Comparison of ENCODE assay signal across 8 cellular contexts in the genomic region with DNA sequence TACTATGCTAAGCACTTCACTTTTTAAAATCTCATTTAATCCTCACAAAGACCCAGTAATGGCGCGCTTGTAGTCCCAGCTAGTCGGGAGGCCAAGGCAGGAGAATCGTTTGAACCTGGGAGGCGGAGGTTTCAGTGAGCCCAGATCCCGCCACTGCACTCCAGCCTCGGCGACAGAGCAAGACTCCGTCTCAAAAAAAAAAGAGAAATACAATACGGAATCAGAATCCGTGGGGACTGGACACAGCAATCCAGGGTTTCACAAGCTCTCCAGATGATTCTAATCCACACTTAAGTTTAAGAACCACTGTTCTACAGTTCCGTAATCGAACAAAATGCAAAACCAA. TPM values are rescaled to one million over a fixed set of nuclear protein-coding genes. Genes with fewer than 3 reads are reported as not detected.
DNase-seq lines count a peak whose midpoint lies in the region; ATAC-seq, FAIRE-seq and TF ChIP-seq lines count a peak whose summit lies in the region.

No MANE protein-coding gene starts in this region.

- H3K4me1 ChIP-seq in HEK293 (ENCODE audit: control insufficient read depth, insufficient read depth, low read length) (no peaks in the 10 kb centered on the region), small intestine (ENCODE audit: control insufficient read depth in 2 of 2, insufficient read depth in 1 of 2, low read depth in 1 of 2, low read length in 1 of 2) (no peaks in the 10 kb centered on the region)

- no peak for TF ChIP-seq CTCF in HEK293 (tag by site-specific recombination; IDR thresholded peaks at IDR 0.05)
- no peak for TF ChIP-seq CTCF in activated CD8-positive, alpha-beta T cell treated with anti-CD3 and anti-CD28 coated beads for 36 hours (IDR thresholded peaks at IDR 0.05)

- ATAC-seq in activated CD8-positive, alpha-beta T cell treated with anti-CD3 and anti-CD28 coated beads for 36 hours = no peak
- ATAC-seq in stimulated activated effector memory CD8-positive, alpha-beta T cell treated with anti-CD3 and anti-CD28 coated beads, Interleukin-12 subunit alpha, Interleukin-12 subunit beta, amount 100 ng/mL, for 72 hours = no peak

- CTCF ChIA-PET in HEK293 (lab: Yijun Ruan, JAX) = interaction anchor here (0.6 kb wide), 1 partner anchor 92 kb away, joined by 3 read pairs; no protein-coding TSS in a partner anchor
- CTCF ChIA-PET in activated CD8-positive, alpha-beta T cell treated with anti-CD3 and anti-CD28 coated beads for 36 hours (lab: Charles Lee) = interaction anchor here (1.0 to 2.3 kb wide), 4 partner anchors 25 to 166 kb away, joined by 3 to 7 read pairs (median 4); a partner anchor contains a TSS

- H3K27me3 ChIP-seq in small intestine (ENCODE audit: control insufficient read depth in 2 of 2, insufficient read depth in 2 of 2, low read length in 2 of 2) = no peaks in the 10 kb centered on the region

- no peaks in the 10 kb centered on the region for H3K9me3 ChIP-seq in HEK293 (ENCODE audit: control insufficient read depth, insufficient read depth, low read depth, low read length)
- H3K9me3 ChIP-seq in small intestine (ENCODE audit: control insufficient read depth, low read depth) = no peaks in the 10 kb centered on the region

- peak overlapping the region; percentile 92 for H3K4me3 Mint-ChIP-seq in activated CD8-positive, alpha-beta T cell treated with anti-CD3 and anti-CD28 coated beads for 36 hours
- H3K4me3 Mint-ChIP-seq in stimulated activated effector memory CD8-positive, alpha-beta T cell treated with anti-CD3 and anti-CD28 coated beads, Interleukin-12 subunit alpha, Interleukin-12 subunit beta, amount 100 ng/mL, for 72 hours = peak overlapping the region; percentile 84

- H3K36me3 ChIP-seq in HEK293 (ENCODE audit: control insufficient read depth in 2 of 2, insufficient read depth in 1 of 2, low read length in 2 of 2) (no peaks in the 10 kb centered on the region), small intestine (ENCODE audit: control insufficient read depth in 2 of 2, insufficient read depth in 2 of 2, low read length in 2 of 2) (no peaks in the 10 kb centered on the region)

- intact Hi-C loops in activated CD8-positive, alpha-beta T cell treated with anti-CD3 and anti-CD28 coated beads for 36 hours (cut with micrococcal nuclease) = no loop called here

- H3K27ac ChIP-seq in HEK293 (ENCODE audit: extremely low read depth, low read depth, low read length) = no peak overlapping the region
- H3K27ac ChIP-seq in small intestine (ENCODE audit: low read depth in 1 of 2, low read length in 1 of 2) = peak overlapping the region in 1 of 2 donors; percentile 94

- H3K36me3 Mint-ChIP-seq in activated CD8-positive, alpha-beta T cell treated with anti-CD3 and anti-CD28 coated beads for 36 hours (ENCODE audit: low read depth) = no peaks in the 10 kb centered on the region
- peaks cover 5% of the 10 kb centered on the region for H3K36me3 Mint-ChIP-seq in stimulated activated effector memory CD8-positive, alpha-beta T cell treated with anti-CD3 and anti-CD28 coated beads, Interleukin-12 subunit alpha, Interleukin-12 subunit beta, amount 100 ng/mL, for 72 hours

- no peaks in the 10 kb centered on the region for H3K9me3 Mint-ChIP-seq in activated CD8-positive, alpha-beta T cell treated with anti-CD3 and anti-CD28 coated beads for 36 hours
- no peaks in the 10 kb centered on the region for H3K9me3 Mint-ChIP-seq in stimulated activated effector memory CD8-positive, alpha-beta T cell treated with anti-CD3 and anti-CD28 coated beads, Interleukin-12 subunit alpha, Interleukin-12 subunit beta, amount 100 ng/mL, for 72 hours

- H3K27ac Mint-ChIP-seq in activated CD8-positive, alpha-beta T cell treated with anti-CD3 and anti-CD28 coated beads for 36 hours = peak overlapping the region; percentile 92
- peak overlapping the region; percentile 95 for H3K27ac Mint-ChIP-seq in stimulated activated effector memory CD8-positive, alpha-beta T cell treated with anti-CD3 and anti-CD28 coated beads, Interleukin-12 subunit alpha, Interleukin-12 subunit beta, amount 100 ng/mL, for 72 hours

- no peak for FAIRE-seq in small intestine (lab: Jason Lieb, UNC)

- POLR2A ChIA-PET in HEK293 (lab: Yijun Ruan, JAX) = interaction anchor here (0.6 to 3.7 kb wide), 5 partner anchors 22 to 511 kb away, joined by 3 to 56 read pairs (median 4); a partner anchor contains a TSS
- POLR2A ChIA-PET in activated CD8-positive, alpha-beta T cell treated with anti-CD3 and anti-CD28 coated beads for 36 hours (lab: Charles Lee) = interaction anchor here (0.6 to 4.2 kb wide), 10 partner anchors 9 to 457 kb away, joined by 3 to 48 read pairs (median 4); a partner anchor contains a TSS

- H3K27me3 Mint-ChIP-seq in activated CD8-positive, alpha-beta T cell treated with anti-CD3 and anti-CD28 coated beads for 36 hours = peaks cover 4% of the 10 kb centered on the region

- WGBS in small intestine, 3 donors = 65 to 75% (median 69%) methylated on average over 13 of the region's 13 CpGs

- H3K4me3 ChIP-seq in HEK293 (ENCODE audit: low read depth, low read length) (peak overlapping the region; percentile 73; the same call in 1 of the 2 replicates), iPS-11a (ENCODE audit: low read depth, low read length) (peak overlapping the region; percentile 78), small intestine (ENCODE audit: low read depth in 1 of 2, low read length in 2 of 2) (peak overlapping the region in 1 of 2 donors; percentile 97)

- H3K4me1 Mint-ChIP-seq in activated CD8-positive, alpha-beta T cell treated with anti-CD3 and anti-CD28 coated beads for 36 hours (ENCODE audit: low read depth) = peaks cover 17% of the 10 kb centered on the region
- H3K4me1 Mint-ChIP-seq in stimulated activated effector memory CD8-positive, alpha-beta T cell treated with anti-CD3 and anti-CD28 coated beads, Interleukin-12 subunit alpha, Interleukin-12 subunit beta, amount 100 ng/mL, for 72 hours = peaks cover 15% of the 10 kb centered on the region

- no peak for DNase-seq in activated CD8-positive, alpha-beta T cell treated with anti-CD3 and anti-CD28 coated beads for 36 hours
- no peak for DNase-seq in stimulated activated effector memory CD8-positive, alpha-beta T cell treated with anti-CD3 and anti-CD28 coated beads, Interleukin-12 subunit alpha, Interleukin-12 subunit beta, amount 100 ng/mL, for 72 hours (ENCODE audit: low spot score in 2 of 2)
- DNase-seq in mesenteric fat pad (ENCODE audit: low spot score) = no peak
- no peak for DNase-seq in small intestine
- no peak for DNase-seq in HUDEP-2 (lab: John Stamatoyannopoulos, UW; ENCODE audit: unreplicated experiment in 76 of 76)
- DNase-seq in NCI-H1694 (lab: John Stamatoyannopoulos, UW) = no peak

TF ChIP-seq in HEK293, 187 proteins besides CTCF, POLR2A, EP300 and RAD21:
- no peak for TF ChIP-seq HOXC10 (CRISPR knock-in tag; IDR thresholded peaks at IDR 0.05)
- TF ChIP-seq ZNF223 (tag by site-specific recombination; IDR thresholded peaks at IDR 0.05) = no peak
- TF ChIP-seq ZNF391 (tag by site-specific recombination; IDR thresholded peaks at IDR 0.05; ENCODE audit: borderline replicate concordance, low read depth) = no peak
- TF ChIP-seq ZNF76 (tag by site-specific recombination; IDR thresholded peaks at IDR 0.05; ENCODE audit: borderline replicate concordance, low read depth) = no peak
- no peak for TF ChIP-seq ZNF146 (tag by site-specific recombination; IDR thresholded peaks at IDR 0.05)
- TF ChIP-seq ZNF623 (tag by site-specific recombination; IDR thresholded peaks at IDR 0.05) = no peak

RNA-seq across cellular contexts. Expression of a gene that starts 0.4 kb away (rescaled TPM):
- 1 to 10 TPM; 6.4 to 6.6 TPM for total RNA-seq in activated CD8-positive, alpha-beta T cell treated with anti-CD3 and anti-CD28 coated beads for 36 hours
- 32.3 TPM for total RNA-seq in mesenteric fat pad
- 10 to 100 TPM in 1 of 3 donors, 1 to 10 TPM in 2; 3.8 to 22.2 (median 6.5) TPM for polyA plus RNA-seq in small intestine

RNA-seq across cellular contexts. Expression of a gene that starts 25.7 kb away (rescaled TPM):
- 10 to 100 TPM; 93.9 to 98.2 TPM for total RNA-seq in activated CD8-positive, alpha-beta T cell treated with anti-CD3 and anti-CD28 coated beads for 36 hours
- total RNA-seq in mesenteric fat pad = 38.9 TPM
- 10 to 100 TPM in 1 of 3 donors, 1 to 10 TPM in 1, under 1 TPM in 1; 0.89 to 13.8 (median 3.0) TPM for polyA plus RNA-seq in small intestine
